In the genomic region with DNA sequence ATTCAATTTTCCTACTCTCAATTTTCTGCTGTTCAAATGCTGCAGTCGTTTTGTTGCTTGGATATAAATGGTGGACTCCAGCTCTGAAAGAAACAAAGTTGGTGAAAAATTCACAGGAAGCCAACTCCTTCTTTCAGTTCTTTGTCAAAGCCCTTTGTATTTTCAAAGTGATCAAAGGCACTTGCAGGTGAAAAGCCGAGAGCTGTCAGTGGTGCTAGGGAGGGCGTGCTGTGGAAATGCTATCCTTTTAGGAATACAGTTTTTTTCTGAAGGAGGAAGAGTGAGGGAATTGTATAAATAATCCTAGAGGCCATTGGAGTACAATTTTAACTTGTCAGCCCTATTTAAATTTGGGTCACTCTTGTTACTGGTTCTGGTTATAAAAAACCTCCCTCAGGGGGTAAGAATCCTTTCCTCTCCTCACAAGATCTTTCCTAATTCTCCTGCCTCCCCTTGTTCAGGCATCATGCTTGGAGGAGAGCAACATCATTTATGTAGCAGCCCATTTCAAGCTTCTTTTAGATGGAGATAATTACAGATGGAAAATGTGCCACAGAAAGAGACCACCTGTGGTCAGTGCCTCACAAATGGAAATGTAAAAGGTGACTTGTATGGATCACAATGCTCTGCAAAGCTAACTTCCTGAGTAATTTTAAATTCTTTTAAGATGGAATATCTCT, we compare ENCODE assay signal across 33 cellular contexts.
DNase-seq lines count a peak whose midpoint lies in the region; ATAC-seq, FAIRE-seq and TF ChIP-seq lines count a peak whose summit lies in the region.
"Had no signal": no experiment of that assay in that cellular context is flagged by ENCODE, and none has a peak within 500 bp of the region (broad histone marks: within the 10 kb centered on the region; RNA-seq: fewer than 3 reads in every experiment).

No MANE protein-coding gene starts in this region.

- H3K9me3 Mint-ChIP-seq in WTC11 (peaks cover 18% of the 10 kb centered on the region), progenitor cell of endocrine pancreas (ENCODE audit: low read depth) (peaks cover 9% of the 10 kb centered on the region)
- H3K9me3 Mint-ChIP-seq: activated CD4-positive, alpha-beta T cell treated with anti-CD3 and anti-CD28 coated beads, Interleukin-2, amount 10 ng/mL, durations not matched to agents 7 days and 5 days had no signal

- CTCF ChIA-PET in WTC11 (lab: Charles Lee), result no interaction called here

- no peak for FAIRE-seq in pancreas (lab: Jason Lieb, UNC)
- FAIRE-seq: GM18507 had no signal

- ATAC-seq in WTC11 (peak; percentile 79), left cardiac atrium (no peak), aorta (ENCODE audit: low FRiP score) (no peak), pancreas (no peak)
- ATAC-seq: stimulated activated naive CD8-positive, alpha-beta T cell treated with anti-CD3 and anti-CD28 coated beads, Interleukin-15, amount 100 ng/mL, for 72 hours had no signal

- H3K4me1 ChIP-seq in iPS DF 6.9 (ENCODE audit: control insufficient read depth, insufficient read depth, low read length) (no peaks in the 10 kb centered on the region), aorta (ENCODE audit: control insufficient read depth in 1 of 2, insufficient read depth in 2 of 2, low read length in 2 of 2) (peaks cover 0 to 1% of the 10 kb centered on the region in 2 donors), pancreas (no peaks in the 10 kb centered on the region)
- H3K4me1 ChIP-seq: esophagus muscularis mucosa, thyroid gland, vagina had no signal

- no peaks in the 10 kb centered on the region for H3K9me3 ChIP-seq in iPS DF 6.9 (ENCODE audit: control insufficient read depth, insufficient read depth, low read length)
- no peaks in the 10 kb centered on the region for H3K9me3 ChIP-seq in aorta (ENCODE audit: control insufficient read depth, low read length)
- no peaks in the 10 kb centered on the region for H3K9me3 ChIP-seq in pancreas
- H3K9me3 ChIP-seq: esophagus muscularis mucosa, thyroid gland, vagina had no signal

- peak overlapping the region; percentile 76 for H3K27ac Mint-ChIP-seq in WTC11
- peak overlapping the region; percentile 51 for H3K27ac Mint-ChIP-seq in progenitor cell of endocrine pancreas
- H3K27ac Mint-ChIP-seq: activated CD4-positive, alpha-beta T cell treated with anti-CD3 and anti-CD28 coated beads, Interleukin-2, amount 10 ng/mL, durations not matched to agents 7 days and 5 days; activated naive CD8-positive, alpha-beta T cell; B cell; CD4-positive, alpha-beta memory T cell; dendritic cell treated with granulocyte-macrophage colony-stimulating factor and Interleukin-4, amounts not matched to agents 40 ng/mL and 50 ng/mL, for 4 days; stimulated activated naive CD8-positive, alpha-beta T cell treated with anti-CD3 and anti-CD28 coated beads, Interleukin-15, amount 100 ng/mL, for 72 hours had no signal

- no peak overlapping the region for H3K4me3 ChIP-seq in H7 (ENCODE audit: insufficient read depth, low read depth, low read length)
- no peak overlapping the region for H3K4me3 ChIP-seq in iPS DF 6.9 (ENCODE audit: low read length)
- no peak overlapping the region for H3K4me3 ChIP-seq in aorta (ENCODE audit: low read length in 2 of 2)
- H3K4me3 ChIP-seq in pancreas, result no peak overlapping the region
- H3K4me3 ChIP-seq: esophagus muscularis mucosa, lung, thyroid gland, vagina had no signal

- H3K4me1 Mint-ChIP-seq in WTC11 (peaks cover 31% of the 10 kb centered on the region), progenitor cell of endocrine pancreas (ENCODE audit: low read depth) (peaks cover 16% of the 10 kb centered on the region)
- H3K4me1 Mint-ChIP-seq: activated CD4-positive, alpha-beta T cell treated with anti-CD3 and anti-CD28 coated beads, Interleukin-2, amount 10 ng/mL, durations not matched to agents 7 days and 5 days; B cell; CD4-positive, alpha-beta memory T cell; nephron progenitor cell; stimulated activated naive CD8-positive, alpha-beta T cell treated with anti-CD3 and anti-CD28 coated beads, Interleukin-15, amount 100 ng/mL, for 72 hours had no signal

- intact Hi-C loops in left cardiac atrium (cut with DNase I), result no loop called here
- intact Hi-C loops in aorta (cut with DNase I), result no loop called here
- intact Hi-C loops in pancreas (cut with DNase I), result no loop called here

- DNase-seq in H7 (peak; percentile 58), WTC11 (ENCODE audit: low spot score) (no peak), iPS DF 6.9 (ENCODE audit: low read depth, low spot score) (peak; percentile 25), progenitor cell of endocrine pancreas (ENCODE audit: low spot score, unreplicated experiment) (no peak), left cardiac atrium (no peak), aorta (no peak), pancreas (no peak)
- DNase-seq in stimulated activated CD4-positive, alpha-beta T cell treated with anti-CD3 and anti-CD28 coated beads, Interleukin-12 subunit alpha, Interleukin-12 subunit beta, amount 100 ng/mL, for 4 hours, result no peak
- DNase-seq: ACHN; activated CD4-positive, alpha-beta T cell treated with anti-CD3 and anti-CD28 coated beads, Interleukin-2, amount 10 ng/mL, durations not matched to agents 7 days and 5 days; activated effector memory CD4-positive, alpha-beta T cell treated with anti-CD3 and anti-CD28 coated beads, Interleukin-2, amount 50 U/mL, for 16 hours; activated T-cell treated with anti-CD3 and anti-CD28 coated beads, Interleukin-2, amount 50 U/mL, for 1 hour; anterior cingulate cortex; CD4-positive, alpha-beta memory T cell; central memory CD4-positive, alpha-beta T cell; NCI-H1436 treated with DMSO at 0.1 percent for 48 hours; NCI-H2081 treated with DMSO at 0.1 percent for 48 hours; NCI-H748 treated with DMSO at 0.1 percent for 48 hours; nephron progenitor cell; posterior cingulate gyrus; right cardiac atrium; SIG-M5; stimulated activated CD4-positive, alpha-beta T cell treated with anti-CD3 and anti-CD28 coated beads, Interleukin-2, amount 100 ng/mL, for 48 hours; stimulated activated naive CD8-positive, alpha-beta T cell treated with anti-CD3 and anti-CD28 coated beads, Interleukin-15, amount 100 ng/mL, for 72 hours; thyroid gland had no signal

- H3K27me3 Mint-ChIP-seq in WTC11 (ENCODE audit: low read depth) (no peaks in the 10 kb centered on the region), progenitor cell of endocrine pancreas (no peaks in the 10 kb centered on the region)
- H3K27me3 Mint-ChIP-seq: activated CD4-positive, alpha-beta T cell treated with anti-CD3 and anti-CD28 coated beads, Interleukin-2, amount 10 ng/mL, durations not matched to agents 7 days and 5 days; activated naive CD8-positive, alpha-beta T cell; B cell; CD4-positive, alpha-beta memory T cell; dendritic cell treated with granulocyte-macrophage colony-stimulating factor and Interleukin-4, amounts not matched to agents 40 ng/mL and 50 ng/mL, for 4 days; stimulated activated naive CD8-positive, alpha-beta T cell treated with anti-CD3 and anti-CD28 coated beads, Interleukin-15, amount 100 ng/mL, for 72 hours had no signal

- H3K36me3 ChIP-seq in H7 (replicated peaks; ENCODE audit: control insufficient read depth, insufficient read depth, low read length), result no peaks in the 10 kb centered on the region
- no peaks in the 10 kb centered on the region for H3K36me3 ChIP-seq in iPS DF 6.9 (ENCODE audit: control insufficient read depth, insufficient read depth, low read length)
- H3K36me3 ChIP-seq in aorta (ENCODE audit: control insufficient read depth in 1 of 2, insufficient read depth in 2 of 2, low read length in 1 of 2), result no peaks in the 10 kb centered on the region
- no peaks in the 10 kb centered on the region for H3K36me3 ChIP-seq in pancreas
- H3K36me3 ChIP-seq: esophagus muscularis mucosa, thyroid gland, vagina had no signal

- POLR2A ChIA-PET in WTC11 (lab: Charles Lee), result interaction anchor here (1.0 kb wide), 1 partner anchor 284 kb away, joined by 5 read pairs; no protein-coding TSS in a partner anchor

- H3K27me3 ChIP-seq in H7 (ENCODE audit: control insufficient read depth, insufficient read depth, low read length) (no peaks in the 10 kb centered on the region), iPS DF 6.9 (ENCODE audit: control insufficient read depth, insufficient read depth, low read length) (no peaks in the 10 kb centered on the region), aorta (ENCODE audit: control insufficient read depth in 1 of 2, insufficient read depth in 2 of 2, low read length in 1 of 2) (no peaks in the 10 kb centered on the region), pancreas (no peaks in the 10 kb centered on the region)
- H3K27me3 ChIP-seq: esophagus muscularis mucosa, thyroid gland, vagina had no signal

- no CpG with 5 or more reads among the region's 3 CpGs for WGBS in iPS DF 6.9 (ENCODE audit: insufficient coverage, insufficient read length)
- WGBS in aorta, 2 donors, result 59 to 60% methylated on average over 3 of the region's 3 CpGs
- 39 to 53% methylated on average over 3 of the region's 3 CpGs for WGBS in pancreas, 2 donors

- TF ChIP-seq CTCF in WTC11 (IDR thresholded peaks at IDR 0.05) (no peak), progenitor cell of endocrine pancreas (IDR thresholded peaks at IDR 0.05; ENCODE audit: unreplicated experiment) (no peak), pancreas (IDR thresholded peaks at IDR 0.05) (no peak)

- H3K4me3 Mint-ChIP-seq in WTC11 (peak overlapping the region; percentile 39), progenitor cell of endocrine pancreas (ENCODE audit: low read depth) (no peak overlapping the region)
- H3K4me3 Mint-ChIP-seq: activated CD4-positive, alpha-beta T cell treated with anti-CD3 and anti-CD28 coated beads, Interleukin-2, amount 10 ng/mL, durations not matched to agents 7 days and 5 days; activated naive CD8-positive, alpha-beta T cell; B cell; CD4-positive, alpha-beta memory T cell; dendritic cell treated with granulocyte-macrophage colony-stimulating factor and Interleukin-4, amounts not matched to agents 40 ng/mL and 50 ng/mL, for 4 days; nephron progenitor cell; stimulated activated naive CD8-positive, alpha-beta T cell treated with anti-CD3 and anti-CD28 coated beads, Interleukin-15, amount 100 ng/mL, for 72 hours had no signal

- H3K27ac ChIP-seq in iPS DF 6.9 (ENCODE audit: low read length), result no peak overlapping the region
- no peak overlapping the region for H3K27ac ChIP-seq in aorta (ENCODE audit: low read depth in 1 of 2, low read length in 2 of 2)
- no peak overlapping the region for H3K27ac ChIP-seq in pancreas
- H3K27ac ChIP-seq: esophagus muscularis mucosa, thyroid gland, vagina, VCaP had no signal

- H3K36me3 Mint-ChIP-seq in WTC11, result peaks cover 3% of the 10 kb centered on the region
- H3K36me3 Mint-ChIP-seq in progenitor cell of endocrine pancreas (ENCODE audit: insufficient read depth), result no peaks in the 10 kb centered on the region
- H3K36me3 Mint-ChIP-seq: activated naive CD8-positive, alpha-beta T cell; CD4-positive, alpha-beta memory T cell had no signal

TF ChIP-seq in WTC11, 78 proteins besides CTCF, POLR2A, EP300 and RAD21 (continues in another document):
- TF ChIP-seq NR2C2 (CRISPR knock-in tag; IDR thresholded peaks at IDR 0.05) (no peak), ZNF671 (CRISPR knock-in tag; IDR thresholded peaks at IDR 0.05) (no peak), NR1H2 (CRISPR knock-in tag; IDR thresholded peaks at IDR 0.05) (no peak)
- TF ChIP-seq, protein P1, sequence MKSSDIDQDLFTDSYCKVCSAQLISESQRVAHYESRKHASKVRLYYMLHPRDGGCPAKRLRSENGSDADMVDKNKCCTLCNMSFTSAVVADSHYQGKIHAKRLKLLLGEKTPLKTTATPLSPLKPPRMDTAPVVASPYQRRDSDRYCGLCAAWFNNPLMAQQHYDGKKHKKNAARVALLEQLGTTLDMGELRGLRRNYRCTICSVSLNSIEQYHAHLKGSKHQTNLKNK (CRISPR knock-in tag; IDR thresholded peaks at IDR 0.05), result no peak

Comparison
In these comparisons a context has a peak if more than half of its experiments do, and no peak if none do; other contexts are left out.
1. DNase-seq: peak in H7 (single experiment) and iPS DF 6.9 (single experiment); none in WTC11 (single experiment), progenitor cell of endocrine pancreas (single experiment), left cardiac atrium (single experiment), aorta (0 of 2), stimulated activated CD4-positive, alpha-beta T cell treated with anti-CD3 and anti-CD28 coated beads, Interleukin-12 subunit alpha, Interleukin-12 subunit beta, amount 100 ng/mL, for 4 hours (single experiment) and pancreas (0 of 6).